22 cellular contexts compared by ENCODE assay signal in genomic region chr1:38614861-38615260, GRCh38.
A peak's percentile ranks its signal among the peaks of the same experiment; 100 is the strongest.
DNase-seq lines count a peak whose midpoint lies in the region; ATAC-seq, FAIRE-seq and TF ChIP-seq lines count a peak whose summit lies in the region.
"Had no signal": no experiment of that assay in that cellular context is flagged by ENCODE, and none has a peak within 500 bp of the region (broad histone marks: within the 10 kb centered on the region; RNA-seq: fewer than 3 reads in every experiment).

No MANE protein-coding gene starts in this region.

- ATAC-seq in K562, result no peak

- no peaks in the 10 kb centered on the region for H3K9me3 ChIP-seq in left ventricle myocardium inferior (replicated peaks)
- H3K9me3 ChIP-seq in right atrium auricular region, result no peaks in the 10 kb centered on the region
- H3K9me3 ChIP-seq in K562 (replicated peaks; ENCODE audit: control insufficient read depth, insufficient read depth, low read depth, low read length), result no peaks in the 10 kb centered on the region; the same call in 1 of the 2 replicates
- H3K9me3 ChIP-seq: BE2C, Caco-2, HAP-1, Peyer's patch had no signal

- H3K27me3 Mint-ChIP-seq in neural crest cell (ENCODE audit: low read depth) (no peaks in the 10 kb centered on the region), endothelial cell (ENCODE audit: unreplicated experiment) (no peaks in the 10 kb centered on the region)

- no peak overlapping the region for H3K4me2 ChIP-seq in K562 (ENCODE audit: insufficient read depth, low read length)

- H3K4me3 Mint-ChIP-seq in neural crest cell, result peak overlapping the region; percentile 70
- no peak overlapping the region for H3K4me3 Mint-ChIP-seq in endothelial cell (ENCODE audit: unreplicated experiment)
- H3K4me3 Mint-ChIP-seq: CD4-positive, alpha-beta memory T cell had no signal

- intact Hi-C loops in left ventricle myocardium inferior (cut with micrococcal nuclease), result no loop called here
- intact Hi-C loops in K562 (cut with micrococcal nuclease), result no loop called here

- H3K27ac Mint-ChIP-seq in neural crest cell (ENCODE audit: unreplicated experiment) (peak overlapping the region; percentile 92), endothelial cell (ENCODE audit: unreplicated experiment) (no peak overlapping the region)
- H3K27ac Mint-ChIP-seq: CD4-positive, alpha-beta memory T cell had no signal

- H2AFZ ChIP-seq in K562 (ENCODE audit: low read depth, low read length), result no peak overlapping the region
- H2AFZ ChIP-seq: GM23248 had no signal

- no peak for TF ChIP-seq RAD21 in K562 (CRISPR knock-in tag; conservative IDR thresholded peaks at IDR 0.05 in 1 of 2, IDR thresholded peaks at IDR 0.05 in 1 of 2)

- H3K36me3 ChIP-seq in left ventricle myocardium inferior, result no peaks in the 10 kb centered on the region
- no peaks in the 10 kb centered on the region for H3K36me3 ChIP-seq in right atrium auricular region
- no peaks in the 10 kb centered on the region for H3K36me3 ChIP-seq in K562 (ENCODE audit: control insufficient read depth, insufficient read depth, low read length)
- H3K36me3 ChIP-seq: BE2C, HAP-1, Peyer's patch had no signal

- H3K27ac ChIP-seq in left ventricle myocardium inferior (replicated peaks) (peak overlapping the region; percentile 64), right atrium auricular region (no peak overlapping the region), K562 (ENCODE audit: extremely low read depth, low read depth, low read length) (no peak overlapping the region)
- H3K27ac ChIP-seq: GM23248, Peyer's patch had no signal

- H3K4me1 ChIP-seq in left ventricle myocardium inferior, result peaks cover 22% of the 10 kb centered on the region
- no peaks in the 10 kb centered on the region for H3K4me1 ChIP-seq in right atrium auricular region
- peaks cover 7 to 16% of the 10 kb centered on the region in 2 experiments; a peak in 4 of 5 replicates for H3K4me1 ChIP-seq in K562 (replicated peaks in 1 of 2; ENCODE audit: control insufficient read depth in 2 of 2, insufficient read depth in 2 of 2, low read length in 2 of 2)
- H3K4me1 ChIP-seq: Caco-2, HAP-1, Peyer's patch had no signal

- no peak for TF ChIP-seq EP300 in K562 (IDR thresholded peaks at IDR 0.05; ENCODE audit: low read length)

- H3K9ac ChIP-seq in K562 (ENCODE audit: insufficient read depth in 1 of 2, low read depth in 2 of 2, low read length in 2 of 2), result no peak overlapping the region
- H3K9ac ChIP-seq: GM23248 had no signal

- in situ Hi-C loops in K562 (cut with MboI), result loop anchor here (5.0 kb wide), 1 partner anchor 202 kb away; no protein-coding TSS in a partner anchor

- FAIRE-seq in K562 (lab: Jason Lieb, UNC), result no peak
- FAIRE-seq: A204.1 had no signal

- BruUV-seq in K562 (replicated peaks; lab: Mats Ljungman, UMichigan), result no TSS peak

- no peaks in the 10 kb centered on the region for H4K20me1 ChIP-seq in K562 (replicated peaks; ENCODE audit: control insufficient read depth, insufficient read depth, low read length)

- TF ChIP-seq CTCF in left ventricle myocardium inferior (IDR thresholded peaks at IDR 0.05; ENCODE audit: borderline replicate concordance) (no peak), right atrium auricular region (IDR thresholded peaks at IDR 0.05) (no peak), K562 (IDR thresholded peaks at IDR 0.05 in 2 of 3, conservative IDR thresholded peaks at IDR 0.05 in 1 of 3; ENCODE audit: insufficient read depth in 2 of 3, low read depth in 1 of 3, low read length in 3 of 3) (no peak), neural crest cell (conservative IDR thresholded peaks at IDR 0.05) (no peak), endothelial cell (IDR thresholded peaks at IDR 0.05; ENCODE audit: unreplicated experiment) (no peak)

- no peaks in the 10 kb centered on the region for H3K79me2 ChIP-seq in K562 (ENCODE audit: control insufficient read depth, insufficient read depth, low read length)

- H3K4me1 Mint-ChIP-seq in neural crest cell (peaks cover 43% of the 10 kb centered on the region), endothelial cell (ENCODE audit: unreplicated experiment) (no peaks in the 10 kb centered on the region)
- H3K4me1 Mint-ChIP-seq: CD4-positive, alpha-beta memory T cell had no signal

- H3K9me1 ChIP-seq in K562 (ENCODE audit: control insufficient read depth, insufficient read depth, low read length), result no peaks in the 10 kb centered on the region

- H3K9me3 Mint-ChIP-seq in neural crest cell, result peaks cover 2% of the 10 kb centered on the region
- H3K9me3 Mint-ChIP-seq in endothelial cell (ENCODE audit: unreplicated experiment), result no peaks in the 10 kb centered on the region

- H3K27me3 ChIP-seq in left ventricle myocardium inferior (ENCODE audit: low read depth) (peaks cover 32% of the 10 kb centered on the region), right atrium auricular region (no peaks in the 10 kb centered on the region), K562 (ENCODE audit: control insufficient read depth in 2 of 2, insufficient read depth in 2 of 2, low read length in 2 of 2) (peaks cover 2 to 5% of the 10 kb centered on the region in 2 experiments; a peak in 1 of 5 replicates)
- H3K27me3 ChIP-seq: BE2C, Peyer's patch had no signal

- no peak for DNase-seq in left ventricle myocardium inferior
- DNase-seq in right atrium auricular region (ENCODE audit: low spot score), result no peak
- no peak for DNase-seq in K562 (ENCODE audit: extremely low read depth in 1 of 4, low spot score in 3 of 4)
- no peak for DNase-seq in neural crest cell (ENCODE audit: low read depth, low spot score)
- DNase-seq in OCI-M2 (lab: John Stamatoyannopoulos, UW; ENCODE audit: unreplicated experiment), result no peak
- no peak for DNase-seq in endothelial cell (ENCODE audit: low spot score)
- no peak for DNase-seq in DMS153 treated with DMSO at 0.1 percent for 48 hours (lab: John Stamatoyannopoulos, UW; ENCODE audit: unreplicated experiment)
- DNase-seq: BE2C; Caco-2; CD4-positive, alpha-beta memory T cell; DMS 273 treated with DMSO at 0.1 percent for 48 hours; DND-41; GM23248; NCI-H1105 treated with DMSO at 0.1 percent for 48 hours; NCI-H2029 treated with DMSO at 0.1 percent for 48 hours; NCI-H226; NCI-H524; NCI-H774; NK-92 treated with Interleukin-12 subunit alpha and Interleukin-12 subunit beta, amount 100 ng/mL, for 24 hours; Peyer's patch had no signal

- POLR2A ChIA-PET in K562 (lab: Yijun Ruan, JAX), result no interaction called here

- no peak for TF ChIP-seq POLR2A in K562 (conservative IDR thresholded peaks at IDR 0.05)

- CTCF ChIA-PET in K562 (lab: Yijun Ruan, JAX; ENCODE audit: low intra/inter-chr PET ratio), result no interaction called here

- H3K36me3 Mint-ChIP-seq in neural crest cell (ENCODE audit: low read depth) (no peaks in the 10 kb centered on the region), endothelial cell (ENCODE audit: low read depth, unreplicated experiment) (no peaks in the 10 kb centered on the region)
- H3K36me3 Mint-ChIP-seq: CD4-positive, alpha-beta memory T cell had no signal

- no peak overlapping the region for H3K4me3 ChIP-seq in left ventricle myocardium inferior
- no peak overlapping the region for H3K4me3 ChIP-seq in right atrium auricular region
- H3K4me3 ChIP-seq in K562, result no peak overlapping the region
- H3K4me3 ChIP-seq: GM23248, HAP-1, Peyer's patch had no signal

- WGBS in K562 (ENCODE audit: insufficient coverage, low coverage, missing lambda C conversion rate), result 34% methylated on average over 3 of the region's 3 CpGs

TF ChIP-seq in K562, 482 proteins besides CTCF, POLR2A, EP300 and RAD21:
- peak; percentile 4; the same call in 1 of the 2 replicates for TF ChIP-seq SPI1 (IDR thresholded peaks at IDR 0.05; ENCODE audit: borderline replicate concordance, low read depth, low read length)
- TF ChIP-seq NFIX (CRISPR knock-in tag; IDR thresholded peaks at IDR 0.05; ENCODE audit: low read depth), result no peak
- TF ChIP-seq TCF15 (CRISPR knock-in tag; IDR thresholded peaks at IDR 0.05), result no peak
- TF ChIP-seq OTX1 (CRISPR knock-in tag; IDR thresholded peaks at IDR 0.05), result no peak
TF ChIP-seq in K562: peak in this region for 1.
